10 cellular contexts compared by ENCODE assay signal in genomic region chr22:38788016-38788415, GRCh38. TPM values are rescaled to one million over a fixed set of nuclear protein-coding genes. Genes with fewer than 3 reads are reported as not detected.
DNase-seq lines count a peak whose midpoint lies in the region; ATAC-seq, FAIRE-seq and TF ChIP-seq lines count a peak whose summit lies in the region.
"Had no signal": no experiment of that assay in that cellular context is flagged by ENCODE, and none has a peak within 500 bp of the region (broad histone marks: within the 10 kb centered on the region; RNA-seq: fewer than 3 reads in every experiment).

No MANE protein-coding gene starts in this region.

- H3K4me3 Mint-ChIP-seq in activated CD4-positive, alpha-beta T cell treated with anti-CD3 and anti-CD28 coated beads for 36 hours, result no peak overlapping the region

- intact Hi-C loops in K562 (cut with micrococcal nuclease), result no loop called here
- intact Hi-C loops in activated CD4-positive, alpha-beta T cell treated with anti-CD3 and anti-CD28 coated beads for 36 hours (cut with DNase I, micrococcal nuclease), result no loop called here

- H3K4me1 ChIP-seq in K562 (replicated peaks in 1 of 2; ENCODE audit: control insufficient read depth in 2 of 2, insufficient read depth in 2 of 2, low read length in 2 of 2) (peaks cover 48 to 49% of the 10 kb centered on the region in 2 experiments), hepatocyte (ENCODE audit: insufficient read depth) (peaks cover 5% of the 10 kb centered on the region)

- POLR2A ChIA-PET in K562 (lab: Yijun Ruan, JAX), result no interaction called here
- POLR2A ChIA-PET in activated CD4-positive, alpha-beta T cell treated with anti-CD3 and anti-CD28 coated beads for 36 hours (lab: Charles Lee), result no interaction called here

- TF ChIP-seq POLR2A in K562 (conservative IDR thresholded peaks at IDR 0.05), result no peak

- no peak for TF ChIP-seq CTCF in K562 (IDR thresholded peaks at IDR 0.05 in 2 of 3, conservative IDR thresholded peaks at IDR 0.05 in 1 of 3; ENCODE audit: insufficient read depth in 2 of 3, low read depth in 1 of 3, low read length in 3 of 3)
- TF ChIP-seq CTCF in hepatocyte (IDR thresholded peaks at IDR 0.05; ENCODE audit: poor library complexity), result no peak

- no peaks in the 10 kb centered on the region for H3K9me3 ChIP-seq in K562 (replicated peaks; ENCODE audit: control insufficient read depth, insufficient read depth, low read depth, low read length)
- H3K9me3 ChIP-seq in hepatocyte (ENCODE audit: low read depth), result no peaks in the 10 kb centered on the region

- no peaks in the 10 kb centered on the region for H3K9me3 Mint-ChIP-seq in activated CD4-positive, alpha-beta T cell treated with anti-CD3 and anti-CD28 coated beads for 36 hours (ENCODE audit: low read depth)

- no peak for TF ChIP-seq EP300 in K562 (IDR thresholded peaks at IDR 0.05; ENCODE audit: low read length)

- no peak for TF ChIP-seq RAD21 in K562 (CRISPR knock-in tag; conservative IDR thresholded peaks at IDR 0.05 in 1 of 2, IDR thresholded peaks at IDR 0.05 in 1 of 2)

- no peak overlapping the region for H3K4me2 ChIP-seq in K562 (ENCODE audit: insufficient read depth, low read length)
- H3K4me2 ChIP-seq in hepatocyte, result no peak overlapping the region

- H3K9me2 ChIP-seq in hepatocyte (replicated peaks; ENCODE audit: insufficient read depth), result no peaks in the 10 kb centered on the region

- no peaks in the 10 kb centered on the region for H3K36me3 Mint-ChIP-seq in activated CD4-positive, alpha-beta T cell treated with anti-CD3 and anti-CD28 coated beads for 36 hours (ENCODE audit: low read depth)

- no peak overlapping the region for H3K4me3 ChIP-seq in K562
- H3K4me3 ChIP-seq in hepatocyte, result no peak overlapping the region

- H3K36me3 ChIP-seq in K562 (ENCODE audit: control insufficient read depth, insufficient read depth, low read length) (no peaks in the 10 kb centered on the region), hepatocyte (replicated peaks; ENCODE audit: insufficient read depth, low read depth) (no peaks in the 10 kb centered on the region)

- H3K27ac ChIP-seq in K562 (ENCODE audit: extremely low read depth, low read depth, low read length) (peak overlapping the region; percentile 28; the same call in 1 of the 3 replicates), hepatocyte (peak overlapping the region; percentile 75), substantia nigra (ENCODE audit: low read depth, low read length, poor library complexity, severe bottlenecking) (peak overlapping the region; percentile 45)

- H3K79me2 ChIP-seq in K562 (ENCODE audit: control insufficient read depth, insufficient read depth, low read length) (peaks cover 3% of the 10 kb centered on the region; the same call in 2 of the 3 replicates), hepatocyte (peaks cover 7% of the 10 kb centered on the region)

- no TSS peak for BruUV-seq in K562 (replicated peaks; lab: Mats Ljungman, UMichigan)

- peak overlapping the region; percentile 34 to 52; a peak in 2 of 4 replicates for H3K9ac ChIP-seq in K562 (ENCODE audit: insufficient read depth in 1 of 2, low read depth in 2 of 2, low read length in 2 of 2)

- peak; percentile 61 for DNase-seq in NCI-H1105 treated with DMSO at 0.1 percent for 48 hours (lab: John Stamatoyannopoulos, UW)
- no peak for DNase-seq in K562 (ENCODE audit: extremely low read depth in 1 of 4, low spot score in 3 of 4)
- DNase-seq in hepatocyte (ENCODE audit: low spot score), result no peak
- DNase-seq in substantia nigra (lab: John Stamatoyannopoulos, UW), result no peak
- no peak for DNase-seq in activated CD4-positive, alpha-beta T cell treated with anti-CD3 and anti-CD28 coated beads for 36 hours
- DNase-seq in frontal cortex (ENCODE audit: low spot score in 2 of 2), result no peak
- DNase-seq in occipital lobe (lab: John Stamatoyannopoulos, UW), result no peak
- DNase-seq: activated CD4-positive, alpha-beta T cell treated with anti-CD3 and anti-CD28 coated beads for 4 hours; stimulated activated CD4-positive, alpha-beta T cell treated with anti-CD3 and anti-CD28 coated beads, Interleukin-1b, Interleukin-23, amount 100 ng/mL, for 48 hours had no signal

- H3K9me1 ChIP-seq in K562 (ENCODE audit: control insufficient read depth, insufficient read depth, low read length), result no peaks in the 10 kb centered on the region

- no peak for ATAC-seq in K562
- no peak for ATAC-seq in GM21723 (IDR thresholded peaks at IDR 0.05; ENCODE audit: unreplicated experiment)
- no peak for ATAC-seq in activated CD4-positive, alpha-beta T cell treated with anti-CD3 and anti-CD28 coated beads for 36 hours

- no peaks in the 10 kb centered on the region for H3K27me3 Mint-ChIP-seq in activated CD4-positive, alpha-beta T cell treated with anti-CD3 and anti-CD28 coated beads for 36 hours

- no peaks in the 10 kb centered on the region for H4K20me1 ChIP-seq in K562 (replicated peaks; ENCODE audit: control insufficient read depth, insufficient read depth, low read length)
- H4K20me1 ChIP-seq in hepatocyte (ENCODE audit: insufficient read depth, poor library complexity, severe bottlenecking), result no peaks in the 10 kb centered on the region

- 54% methylated on average over 8 of the region's 10 CpGs for WGBS in K562 (ENCODE audit: insufficient coverage, low coverage, missing lambda C conversion rate)
- WGBS in hepatocyte (ENCODE audit: low lambda C conversion rate, missing lambda C conversion rate), result 81% methylated on average over 10 of the region's 10 CpGs

- in situ Hi-C loops in K562 (cut with MboI), result no loop called here

- H2AFZ ChIP-seq in K562 (ENCODE audit: low read depth, low read length) (peak overlapping the region; percentile 77), hepatocyte (no peak overlapping the region)

- H3K27me3 ChIP-seq in K562 (ENCODE audit: control insufficient read depth in 2 of 2, insufficient read depth in 2 of 2, low read length in 2 of 2) (no peaks in the 10 kb centered on the region), hepatocyte (no peaks in the 10 kb centered on the region)

- CTCF ChIA-PET in K562 (lab: Yijun Ruan, JAX; ENCODE audit: low intra/inter-chr PET ratio), result no interaction called here
- CTCF ChIA-PET in activated CD4-positive, alpha-beta T cell treated with anti-CD3 and anti-CD28 coated beads for 36 hours (lab: Charles Lee), result no interaction called here

- peaks cover 5% of the 10 kb centered on the region for H3K4me1 Mint-ChIP-seq in activated CD4-positive, alpha-beta T cell treated with anti-CD3 and anti-CD28 coated beads for 36 hours

- no peak overlapping the region for H3K27ac Mint-ChIP-seq in activated CD4-positive, alpha-beta T cell treated with anti-CD3 and anti-CD28 coated beads for 36 hours

- FAIRE-seq in K562 (lab: Jason Lieb, UNC) (no peak), frontal cortex (lab: Jason Lieb, UNC) (no peak)

RNA-seq across cellular contexts. Expression of gene DNAL4, which starts 5.9 kb away (rescaled TPM):
- total RNA-seq in K562 (2011; cell fraction: chromatin; rRNA removed; ENCODE audit: low replicate concordance), result 3.5 and 3.8 TPM in 2 replicates
- 4.2 and 5.8 TPM in 2 replicates for total RNA-seq in K562 (2011; cell fraction: nucleolus; rRNA removed)
- 4.4 and 4.5 TPM in 2 replicates for total RNA-seq in K562 (2011; cell fraction: nucleoplasm; rRNA removed)
- total RNA-seq in K562 (2014; rRNA removed) (5.2 and 7.5 TPM in 2 replicates), K562 (2014; rRNA removed; fragmentation: Illumina TruSeq; extraction: Trizol) (4.2 and 4.7 TPM in 2 replicates), K562 (2015; rRNA removed; fragmentation: Illumina TruSeq; extraction: Trizol) (4.7 and 5.6 TPM in 2 replicates), K562 (2021) (5.9 and 6.1 TPM in 2 replicates), hepatocyte (11.9 and 15.5 TPM in 2 replicates), frontal cortex (16.7 TPM), occipital lobe (17.3 TPM)
- polyA plus RNA-seq in K562 (2011; rRNA removed) (6.9 and 8.9 TPM in 2 replicates), K562 (2014; fragmentation: Illumina TruSeq; extraction: Trizol) (9.4 and 11.3 TPM in 2 replicates), K562 (2014; fragmentation: Nextera tagmentation; extraction: Ambion mirVana) (under 1 TPM; 0.20 to 0.70 TPM), K562 (2014; rRNA removed) (7.8 and 8.3 TPM in 2 replicates), hepatocyte (19.3 and 21.5 TPM in 2 replicates)
- 10.5 and 12.7 TPM in 2 replicates for polyA plus RNA-seq in K562 (2011; cell fraction: cytosol; rRNA removed)
- polyA plus RNA-seq in K562 (2011; cell fraction: nucleus; rRNA removed), result 8.2 and 8.3 TPM in 2 replicates
- polyA plus RNA-seq in K562 (2012), result 6.6 and 12.2 TPM in 2 replicates
- 3.1 and 3.3 TPM in 2 replicates for polyA minus RNA-seq in K562 (2011; rRNA and poly(A)+ RNA removed)
- polyA minus RNA-seq in K562 (2011; cell fraction: cytosol; rRNA and poly(A)+ RNA removed), result 1.7 and 1.8 TPM in 2 replicates
- 1.8 and 2.8 TPM in 2 replicates for polyA minus RNA-seq in K562 (2011; cell fraction: nucleus; rRNA and poly(A)+ RNA removed)
- total RNA-seq in activated CD4-positive, alpha-beta T cell treated with anti-CD3 and anti-CD28 coated beads for 36 hours, result 1 to 10 TPM; 7.4 to 8.0 TPM

RNA-seq across cellular contexts. Expression of gene SUN2, which starts 32.2 kb away (rescaled TPM):
- total RNA-seq in K562 (2011; cell fraction: chromatin; rRNA removed; ENCODE audit: low replicate concordance), result 38.9 and 115 TPM in 2 replicates
- 125 TPM in 2 replicates for total RNA-seq in K562 (2011; cell fraction: nucleolus; rRNA removed)
- total RNA-seq in K562 (2011; cell fraction: nucleoplasm; rRNA removed), result 65.3 and 80.1 TPM in 2 replicates
- total RNA-seq in K562 (2014; rRNA removed) (31.0 and 42.6 TPM in 2 replicates), K562 (2014; rRNA removed; fragmentation: Illumina TruSeq; extraction: Trizol) (5.2 and 7.1 TPM in 2 replicates), K562 (2015; rRNA removed; fragmentation: Illumina TruSeq; extraction: Trizol) (18.2 and 19.5 TPM in 2 replicates), K562 (2021) (37.2 and 38.8 TPM in 2 replicates), hepatocyte (52.4 and 56.1 TPM in 2 replicates), frontal cortex (78.7 TPM), occipital lobe (78.1 TPM)
- polyA plus RNA-seq in K562 (2011; rRNA removed) (16.7 and 26.9 TPM in 2 replicates), K562 (2014; fragmentation: Illumina TruSeq; extraction: Trizol) (13.8 and 22.6 TPM in 2 replicates), K562 (2014; fragmentation: Nextera tagmentation; extraction: Ambion mirVana) (under 1 TPM; 0.11 to 0.21 TPM), K562 (2014; rRNA removed) (27.8 and 31.5 TPM in 2 replicates), hepatocyte (55.9 and 70.8 TPM in 2 replicates)
- polyA plus RNA-seq in K562 (2011; cell fraction: cytosol; rRNA removed), result 23.3 and 36.3 TPM in 2 replicates
- 62.6 and 82.3 TPM in 2 replicates for polyA plus RNA-seq in K562 (2011; cell fraction: nucleus; rRNA removed)
- 27.0 and 67.0 TPM in 2 replicates for polyA plus RNA-seq in K562 (2012)
- 9.1 and 19.4 TPM in 2 replicates for polyA minus RNA-seq in K562 (2011; rRNA and poly(A)+ RNA removed)
- polyA minus RNA-seq in K562 (2011; cell fraction: cytosol; rRNA and poly(A)+ RNA removed), result 28.2 and 36.8 TPM in 2 replicates
- polyA minus RNA-seq in K562 (2011; cell fraction: nucleus; rRNA and poly(A)+ RNA removed), result 28.8 and 33.5 TPM in 2 replicates
- total RNA-seq in activated CD4-positive, alpha-beta T cell treated with anti-CD3 and anti-CD28 coated beads for 36 hours, result 100 to 1,000 TPM in 1 of 2 experiments, 10 to 100 TPM in 1; 87.2 to 102 TPM

RNA-seq across cellular contexts. Expression of gene NPTXR, which starts 55.8 kb away (rescaled TPM):
- total RNA-seq in K562 (2011; cell fraction: chromatin; rRNA removed; ENCODE audit: low replicate concordance), result 1.3 and 3.0 TPM in 2 replicates
- total RNA-seq in K562 (2011; cell fraction: nucleolus; rRNA removed), result 3.0 and 3.3 TPM in 2 replicates
- total RNA-seq in K562 (2011; cell fraction: nucleoplasm; rRNA removed), result 2.9 and 4.0 TPM in 2 replicates
- 1.0 and 1.1 TPM in 2 replicates for total RNA-seq in K562 (2014; rRNA removed)
- 0.51 and 0.54 TPM in 2 replicates for total RNA-seq in K562 (2014; rRNA removed; fragmentation: Illumina TruSeq; extraction: Trizol)
- total RNA-seq in K562 (2015; rRNA removed; fragmentation: Illumina TruSeq; extraction: Trizol), result 0.65 and 0.72 TPM in 2 replicates
- total RNA-seq in K562 (2021), result 3.0 and 3.1 TPM in 2 replicates
- 1.8 and 3.3 TPM in 2 replicates for polyA plus RNA-seq in K562 (2011; rRNA removed)
- 2.5 and 2.8 TPM in 2 replicates for polyA plus RNA-seq in K562 (2011; cell fraction: cytosol; rRNA removed)
- polyA plus RNA-seq in K562 (2011; cell fraction: nucleus; rRNA removed), result 2.1 and 2.8 TPM in 2 replicates
- 1.7 and 3.2 TPM in 2 replicates for polyA plus RNA-seq in K562 (2012)
- 2.3 and 2.6 TPM in 2 replicates for polyA plus RNA-seq in K562 (2014; fragmentation: Illumina TruSeq; extraction: Trizol)
- under 1 TPM; 0.01 to 0.10 TPM for polyA plus RNA-seq in K562 (2014; fragmentation: Nextera tagmentation; extraction: Ambion mirVana)
- polyA plus RNA-seq in K562 (2014; rRNA removed), result 1.5 and 1.7 TPM in 2 replicates
- 1.9 and 2.7 TPM in 2 replicates for polyA minus RNA-seq in K562 (2011; rRNA and poly(A)+ RNA removed)
- polyA minus RNA-seq in K562 (2011; cell fraction: cytosol; rRNA and poly(A)+ RNA removed), result 2.6 and 4.7 TPM in 2 replicates
- polyA minus RNA-seq in K562 (2011; cell fraction: nucleus; rRNA and poly(A)+ RNA removed), result 0.94 and 1.00 TPM in 2 replicates
- 3.1 and 3.8 TPM in 2 replicates for total RNA-seq in hepatocyte
- 3.3 TPM in 2 replicates for polyA plus RNA-seq in hepatocyte
- total RNA-seq in activated CD4-positive, alpha-beta T cell treated with anti-CD3 and anti-CD28 coated beads for 36 hours, result 1 to 10 TPM; 1.3 to 1.4 TPM
- 10.6 TPM for total RNA-seq in frontal cortex
- total RNA-seq in occipital lobe, result 11.5 TPM
